Comparison of ENCODE assay signal across 16 cellular contexts in the genomic region with DNA sequence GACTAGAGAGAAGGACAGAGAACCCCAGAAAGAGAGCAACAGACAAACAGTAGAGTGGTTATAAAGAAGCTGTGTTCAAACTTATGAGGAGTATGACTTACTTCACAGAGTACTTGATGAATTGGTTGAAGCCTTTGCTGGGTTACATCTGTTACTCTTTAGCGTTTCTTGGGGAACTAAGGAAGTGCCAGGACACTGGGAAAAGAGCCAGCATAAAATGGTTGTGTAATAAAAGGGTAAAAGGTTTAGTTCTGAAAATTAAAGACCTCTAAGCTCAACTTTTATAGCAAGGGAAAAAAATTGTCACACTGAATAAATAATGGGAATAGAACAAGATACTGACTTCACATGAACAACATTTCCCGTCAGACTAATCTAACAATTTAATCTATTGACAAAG. TPM values are rescaled to one million over a fixed set of nuclear protein-coding genes. Genes with fewer than 3 reads are reported as not detected.
A peak's percentile ranks its signal among the peaks of the same experiment; 100 is the strongest.
DNase-seq lines count a peak whose midpoint lies in the region; ATAC-seq, FAIRE-seq and TF ChIP-seq lines count a peak whose summit lies in the region.
"Had no signal": no experiment of that assay in that cellular context is flagged by ENCODE, and none has a peak within 500 bp of the region (broad histone marks: within the 10 kb centered on the region; RNA-seq: fewer than 3 reads in every experiment).

No MANE protein-coding gene starts in this region.

- no peaks in the 10 kb centered on the region for H3K9me3 Mint-ChIP-seq in CD4-positive, alpha-beta T cell
- H3K9me3 Mint-ChIP-seq in CD8-positive, alpha-beta memory T cell: no peaks in the 10 kb centered on the region
- H3K9me3 Mint-ChIP-seq: activated CD4-positive, alpha-beta T cell treated with anti-CD3 and anti-CD28 coated beads, Interleukin-2, amount 10 ng/mL, durations not matched to agents 7 days and 5 days; activated naive CD4-positive, alpha-beta T cell treated with anti-CD3 and anti-CD28 coated beads, Interleukin-2, amount 10 ng/mL, durations not matched to agents 7 days and 5 days had no signal

- H3K27me3 Mint-ChIP-seq in CD4-positive, alpha-beta T cell: no peaks in the 10 kb centered on the region
- H3K27me3 Mint-ChIP-seq in CD8-positive, alpha-beta memory T cell: peaks cover 2 to 8% of the 10 kb centered on the region in 2 donors

- FAIRE-seq in A549 (lab: Jason Lieb, UNC): no peak

- CTCF ChIA-PET in A549 (lab: Yijun Ruan, JAX): interaction anchor here (1.0 to 11.8 kb wide), 7 partner anchors 12 to 356 kb away, joined by 4 to 172 read pairs (median 17); no protein-coding TSS in a partner anchor
- CTCF ChIA-PET in CD4-positive, alpha-beta T cell (lab: Charles Lee): interaction anchor here (1.2 to 1.4 kb wide), 2 partner anchors 13 to 354 kb away, joined by 4 read pairs; no protein-coding TSS in a partner anchor
- CTCF ChIA-PET in CD8-positive, alpha-beta memory T cell (lab: Charles Lee): interaction anchor here (1.2 to 5.1 kb wide), 4 partner anchors 12 to 118 kb away, joined by 3 to 25 read pairs (median 4); no protein-coding TSS in a partner anchor

- no peak for TF ChIP-seq RAD21 in A549 (conservative IDR thresholded peaks at IDR 0.05 in 1 of 2, IDR thresholded peaks at IDR 0.05 in 1 of 2)

- H3K27ac ChIP-seq in A549: peak overlapping the region; percentile 85 to 95
- peak overlapping the region; percentile 45 for H3K27ac ChIP-seq in colonic mucosa
- peak overlapping the region; percentile 20 to 48 for H3K27ac ChIP-seq in left lung
- H3K27ac ChIP-seq in CD4-positive, alpha-beta T cell (ENCODE audit: low read depth, low read length): no peak overlapping the region
- no peak overlapping the region for H3K27ac ChIP-seq in CD8-positive, alpha-beta memory T cell (ENCODE audit: low read depth, low read length)
- H3K27ac ChIP-seq: HL-60 had no signal

- no peak for TF ChIP-seq EP300 in A549 (IDR thresholded peaks at IDR 0.05)

- H3K27me3 ChIP-seq in colonic mucosa (no peaks in the 10 kb centered on the region), left lung (no peaks in the 10 kb centered on the region)
- no peaks in the 10 kb centered on the region for H3K27me3 ChIP-seq in CD4-positive, alpha-beta T cell (ENCODE audit: control insufficient read depth, insufficient read depth, low read length)
- no peaks in the 10 kb centered on the region for H3K27me3 ChIP-seq in CD8-positive, alpha-beta memory T cell (ENCODE audit: insufficient read depth, low read length, poor library complexity, severe bottlenecking)

- 28% methylated on average over 2 of the region's 2 CpGs for WGBS in A549 (ENCODE audit: missing lambda C conversion rate)

- DNase-seq in A549 (ENCODE audit: low read depth in 1 of 2, low spot score in 1 of 2) (peak in 1 of 2 experiments; percentile 46), HS-5 (ENCODE audit: low read depth) (peak; percentile 86), colonic mucosa (peak; percentile 59), left lung (no peak)
- DNase-seq in CD4-positive, alpha-beta T cell: no peak
- no peak for DNase-seq in activated effector memory CD4-positive, alpha-beta T cell treated with anti-CD3 and anti-CD28 coated beads, Interleukin-2, amount 50 U/mL, for 16 hours
- DNase-seq in CD8-positive, alpha-beta memory T cell: no peak
- DNase-seq: activated CD4-positive, alpha-beta T cell treated with anti-CD3 and anti-CD28 coated beads, Interleukin-2, amount 10 ng/mL, durations not matched to agents 7 days and 5 days; activated naive CD4-positive, alpha-beta T cell treated with anti-CD3 and anti-CD28 coated beads, Interleukin-2, amount 10 ng/mL, durations not matched to agents 7 days and 5 days; C1 segment of cervical spinal cord; erythroblast; NCI-H1092; NCI-H526 treated with DMSO at 0.1 percent for 48 hours had no signal

- POLR2A ChIA-PET in A549 (lab: Yijun Ruan, JAX): no interaction called here
- POLR2A ChIA-PET in CD4-positive, alpha-beta T cell (lab: Charles Lee): no interaction called here
- POLR2A ChIA-PET in CD8-positive, alpha-beta memory T cell (lab: Charles Lee): no interaction called here

- peaks cover 75% of the 10 kb centered on the region for H3K4me1 ChIP-seq in A549
- H3K4me1 ChIP-seq in colonic mucosa: no peaks in the 10 kb centered on the region
- H3K4me1 ChIP-seq in left lung: peaks cover 32 to 40% of the 10 kb centered on the region in 2 donors
- H3K4me1 ChIP-seq in CD8-positive, alpha-beta memory T cell (ENCODE audit: insufficient read depth, low read length): peaks cover 8% of the 10 kb centered on the region

- no peak overlapping the region for H3K9ac ChIP-seq in colonic mucosa (ENCODE audit: low read depth in 2 of 2, low read length in 2 of 2)

- no peaks in the 10 kb centered on the region for H3K36me3 ChIP-seq in colonic mucosa
- no peaks in the 10 kb centered on the region for H3K36me3 ChIP-seq in left lung
- H3K36me3 ChIP-seq in CD8-positive, alpha-beta memory T cell (ENCODE audit: insufficient read depth, low read length): no peaks in the 10 kb centered on the region

- TF ChIP-seq POLR2A in A549 (IDR thresholded peaks at IDR 0.05; ENCODE audit: low read length): no peak

- H3K9me3 ChIP-seq in A549 (no peaks in the 10 kb centered on the region), colonic mucosa (no peaks in the 10 kb centered on the region), left lung (no peaks in the 10 kb centered on the region)
- no peaks in the 10 kb centered on the region for H3K9me3 ChIP-seq in CD4-positive, alpha-beta T cell (ENCODE audit: control insufficient read depth, low read length)
- no peaks in the 10 kb centered on the region for H3K9me3 ChIP-seq in CD8-positive, alpha-beta memory T cell (ENCODE audit: low read length)

- H3K4me2 ChIP-seq in A549: peak overlapping the region; percentile 69

- intact Hi-C loops in colonic mucosa (cut with DNase I) (loop anchor here (5.0 to 10.0 kb wide), 2 partner anchors 57 to 355 kb away; no protein-coding TSS in a partner anchor), left lung (cut with DNase I) (loop anchor here in 1 of 2 donors (10.0 kb wide), 1 partner anchor 357 kb away; no protein-coding TSS in a partner anchor)
- intact Hi-C loops in CD4-positive, alpha-beta T cell (cut with DNase I, micrococcal nuclease): loop anchor here in 1 of 2 experiments (5.0 kb wide), 2 partner anchors 135 to 995 kb away; no protein-coding TSS in a partner anchor

- peaks cover 15% of the 10 kb centered on the region for H3K4me1 Mint-ChIP-seq in CD4-positive, alpha-beta T cell (ENCODE audit: low read depth)
- peaks cover 8 to 14% (median 13%) of the 10 kb centered on the region in 3 donors for H3K4me1 Mint-ChIP-seq in CD8-positive, alpha-beta memory T cell

- no peaks in the 10 kb centered on the region for H3K36me3 Mint-ChIP-seq in CD4-positive, alpha-beta T cell (ENCODE audit: low read depth)
- no peaks in the 10 kb centered on the region for H3K36me3 Mint-ChIP-seq in CD8-positive, alpha-beta memory T cell
- H3K36me3 Mint-ChIP-seq: activated naive CD4-positive, alpha-beta T cell treated with anti-CD3 and anti-CD28 coated beads, Interleukin-2, amount 10 ng/mL, durations not matched to agents 7 days and 5 days had no signal

- ATAC-seq in A549 (no peak), left lung (peak; percentile 41), GM18498 (IDR thresholded peaks at IDR 0.05; ENCODE audit: unreplicated experiment) (no peak)
- no peak for ATAC-seq in CD4-positive, alpha-beta T cell (ENCODE audit: poor library complexity)

- TF ChIP-seq CTCF in A549 (IDR thresholded peaks at IDR 0.05) (no peak), colonic mucosa (IDR thresholded peaks at IDR 0.05) (no peak), left lung (IDR thresholded peaks at IDR 0.05) (no peak)
- TF ChIP-seq CTCF in CD4-positive, alpha-beta T cell (IDR thresholded peaks at IDR 0.05): no peak

- no peak overlapping the region for H3K4me3 Mint-ChIP-seq in CD4-positive, alpha-beta T cell
- H3K4me3 Mint-ChIP-seq in CD8-positive, alpha-beta memory T cell: no peak overlapping the region
- H3K4me3 Mint-ChIP-seq: activated CD4-positive, alpha-beta T cell treated with anti-CD3 and anti-CD28 coated beads, Interleukin-2, amount 10 ng/mL, durations not matched to agents 7 days and 5 days; activated naive CD4-positive, alpha-beta T cell treated with anti-CD3 and anti-CD28 coated beads, Interleukin-2, amount 10 ng/mL, durations not matched to agents 7 days and 5 days had no signal

- no peak overlapping the region for H3K27ac Mint-ChIP-seq in CD4-positive, alpha-beta T cell
- no peak overlapping the region for H3K27ac Mint-ChIP-seq in CD8-positive, alpha-beta memory T cell
- H3K27ac Mint-ChIP-seq: activated CD4-positive, alpha-beta T cell treated with anti-CD3 and anti-CD28 coated beads, Interleukin-2, amount 10 ng/mL, durations not matched to agents 7 days and 5 days; activated naive CD4-positive, alpha-beta T cell treated with anti-CD3 and anti-CD28 coated beads, Interleukin-2, amount 10 ng/mL, durations not matched to agents 7 days and 5 days had no signal

- no peak overlapping the region for H3K4me3 ChIP-seq in A549
- H3K4me3 ChIP-seq in colonic mucosa: no peak overlapping the region
- H3K4me3 ChIP-seq in left lung: no peak overlapping the region
- no peak overlapping the region for H3K4me3 ChIP-seq in CD8-positive, alpha-beta memory T cell (ENCODE audit: low read length)
- H3K4me3 ChIP-seq: lung had no signal

TF ChIP-seq in A549, 52 proteins besides CTCF, POLR2A, EP300 and RAD21:
- TF ChIP-seq, protein P1, sequence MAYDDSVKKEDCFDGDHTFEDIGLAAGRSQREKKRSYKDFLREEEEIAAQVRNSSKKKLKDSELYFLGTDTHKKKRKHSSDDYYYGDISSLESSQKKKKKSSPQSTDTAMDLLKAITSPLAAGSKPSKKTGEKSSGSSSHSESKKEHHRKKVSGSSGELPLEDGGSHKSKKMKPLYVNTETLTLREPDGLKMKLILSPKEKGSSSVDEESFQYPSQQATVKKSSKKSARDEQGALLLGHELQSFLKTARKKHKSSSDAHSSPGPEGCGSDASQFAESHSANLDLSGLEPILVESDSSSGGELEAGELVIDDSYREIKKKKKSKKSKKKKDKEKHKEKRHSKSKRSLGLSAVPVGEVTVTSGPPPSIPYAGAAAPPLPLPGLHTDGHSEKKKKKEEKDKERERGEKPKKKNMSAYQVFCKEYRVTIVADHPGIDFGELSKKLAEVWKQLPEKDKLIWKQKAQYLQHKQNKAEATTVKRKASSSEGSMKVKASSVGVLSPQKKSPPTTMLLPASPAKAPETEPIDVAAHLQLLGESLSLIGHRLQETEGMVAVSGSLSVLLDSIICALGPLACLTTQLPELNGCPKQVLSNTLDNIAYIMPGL (CRISPR knock-in tag; IDR thresholded peaks at IDR 0.05; ENCODE audit: borderline replicate concordance): no peak
- peak in 1 of 2 experiments; percentile 68; a peak in 2 of 4 replicates for TF ChIP-seq CEBPB (IDR thresholded peaks at IDR 0.05)
TF ChIP-seq in A549: peak in this region for 1.

RNA-seq across cellular contexts. Expression of gene STAT4, which starts 17.0 kb away (rescaled TPM):
- 32.4 and 34.4 TPM in 2 replicates for polyA plus RNA-seq in A549 (2011; rRNA removed)
- 5.2 and 6.9 TPM in 2 replicates for polyA plus RNA-seq in A549 (2012; cell fraction: cytosol; rRNA removed)
- polyA plus RNA-seq in A549 (2012; cell fraction: nucleus; rRNA removed): 3.2 and 5.4 TPM in 2 replicates
- polyA plus RNA-seq in A549 (2017; fragmentation: RNase III; extraction: RNeasy Plus Mini Kit Qiagen cat#74134 plus additional on column Dnase treatment): 11.6 to 14.0 TPM (median 11.7 TPM) in 3 replicates
- 15.4 and 26.1 TPM in 2 replicates for polyA minus RNA-seq in A549 (2011; rRNA and poly(A)+ RNA removed)
- total RNA-seq in colonic mucosa: 1 to 10 TPM; 2.0 to 2.1 TPM
- total RNA-seq in left lung: 1 to 10 TPM; 4.4 to 4.5 TPM
- total RNA-seq in CD4-positive, alpha-beta T cell: 10 to 100 TPM; 77.1 to 83.0 TPM
- 10 to 100 TPM; 53.0 to 54.7 TPM for total RNA-seq in CD8-positive, alpha-beta memory T cell
- 88.2 TPM for polyA plus RNA-seq in CD8-positive, alpha-beta memory T cell

Comparison
In these comparisons a context has a peak if more than half of its experiments do, and no peak if none do; other contexts are left out.
1. DNase-seq: peak in HS-5 (single experiment) and colonic mucosa (single experiment); none in left lung (0 of 2), CD4-positive, alpha-beta T cell (0 of 10), activated effector memory CD4-positive, alpha-beta T cell treated with anti-CD3 and anti-CD28 coated beads, Interleukin-2, amount 50 U/mL, for 16 hours (single experiment) and CD8-positive, alpha-beta memory T cell (0 of 5).
2. H3K27ac ChIP-seq: peak in A549 (2 of 2), colonic mucosa (single experiment) and left lung (2 of 2); none in CD4-positive, alpha-beta T cell (single experiment) and CD8-positive, alpha-beta memory T cell (single experiment).
3. RNA of gene STAT4, which starts 17.0 kb away (total RNA-seq): 77.1 to 83.0 TPM in CD4-positive, alpha-beta T cell and 53.0 to 54.7 TPM in CD8-positive, alpha-beta memory T cell; 4.4 to 4.5 TPM in left lung and 2.0 to 2.1 TPM in colonic mucosa; every median in the first group is over 4 times any median in the second.